24 cellular contexts compared by ENCODE assay signal in genomic region chr1:23803674-23804073, GRCh38.
"Had no signal": no experiment of that assay in that cellular context is flagged by ENCODE, and none has a peak within 500 bp of the region (broad histone marks: within the 10 kb centered on the region; RNA-seq: fewer than 3 reads in every experiment).

No MANE protein-coding gene starts in this region.

- H3K27ac ChIP-seq: esophagus muscularis mucosa, gastrocnemius medialis, left lung, pancreas, psoas muscle, testis, vagina had no signal

- H3K27me3 ChIP-seq: dorsolateral prefrontal cortex, esophagus muscularis mucosa, gastrocnemius medialis, left lung, pancreas, testis, vagina had no signal

- H3K27me3 Mint-ChIP-seq: activated naive CD8-positive, alpha-beta T cell treated with anti-CD3 and anti-CD28 coated beads for 36 hours; central memory CD8-positive, alpha-beta T cell; effector memory CD8-positive, alpha-beta T cell; naive thymus-derived CD4-positive, alpha-beta T cell had no signal

- ATAC-seq: activated T-cell treated with anti-CD3 and anti-CD28 coated beads, Interleukin-2, amount 50 U/mL, for 72 hours; effector memory CD8-positive, alpha-beta T cell; gastrocnemius medialis; left lung; naive thymus-derived CD4-positive, alpha-beta T cell; pancreas; psoas muscle; right cardiac atrium; WTC11 had no signal

- H3K36me3 ChIP-seq: pancreas had no signal

- DNase-seq: activated CD8-positive, alpha-beta memory T cell treated with anti-CD3 and anti-CD28 coated beads, Interleukin-2, amount 50 U/mL, for 48 hours; activated gamma-delta T cell; activated naive CD8-positive, alpha-beta T cell treated with anti-CD3 and anti-CD28 coated beads for 36 hours; activated T-cell treated with anti-CD3 and anti-CD28 coated beads, Interleukin-2, amount 50 U/mL, for 72 hours; dorsolateral prefrontal cortex; effector memory CD8-positive, alpha-beta T cell; gastrocnemius medialis; hippocampal formation; kidney glomerular epithelial cell; left lung; naive thymus-derived CD4-positive, alpha-beta T cell; pancreas; psoas muscle; right cardiac atrium; stimulated activated CD4-positive, alpha-beta T cell treated with anti-CD3 and anti-CD28 coated beads, Interleukin-1b, Interleukin-23, amount 100 ng/mL, for 48 hours; stimulated activated naive CD4-positive, alpha-beta T cell; T1000; testis; trophoblast cell had no signal

- H3K4me3 ChIP-seq: dorsolateral prefrontal cortex, esophagus muscularis mucosa, gastrocnemius medialis, left lung, lung, pancreas, psoas muscle, testis, vagina had no signal

- H3K9me3 ChIP-seq: esophagus muscularis mucosa, gastrocnemius medialis, left lung, pancreas, psoas muscle, testis, vagina had no signal

- H3K9me3 Mint-ChIP-seq: activated naive CD8-positive, alpha-beta T cell treated with anti-CD3 and anti-CD28 coated beads for 36 hours; activated T-cell treated with anti-CD3 and anti-CD28 coated beads, Interleukin-2, amount 50 U/mL, for 72 hours; central memory CD8-positive, alpha-beta T cell; effector memory CD8-positive, alpha-beta T cell; naive thymus-derived CD4-positive, alpha-beta T cell; WTC11 had no signal

- H3K27ac Mint-ChIP-seq: activated naive CD8-positive, alpha-beta T cell treated with anti-CD3 and anti-CD28 coated beads for 36 hours; activated T-cell treated with anti-CD3 and anti-CD28 coated beads, Interleukin-2, amount 50 U/mL, for 72 hours; WTC11 had no signal

- H3K4me3 Mint-ChIP-seq: activated naive CD8-positive, alpha-beta T cell treated with anti-CD3 and anti-CD28 coated beads for 36 hours; activated T-cell treated with anti-CD3 and anti-CD28 coated beads, Interleukin-2, amount 50 U/mL, for 72 hours; central memory CD8-positive, alpha-beta T cell; WTC11 had no signal

- H3K36me3 Mint-ChIP-seq: WTC11 had no signal
